Comparison of ENCODE assay signal across 23 cellular contexts in the genomic region with DNA sequence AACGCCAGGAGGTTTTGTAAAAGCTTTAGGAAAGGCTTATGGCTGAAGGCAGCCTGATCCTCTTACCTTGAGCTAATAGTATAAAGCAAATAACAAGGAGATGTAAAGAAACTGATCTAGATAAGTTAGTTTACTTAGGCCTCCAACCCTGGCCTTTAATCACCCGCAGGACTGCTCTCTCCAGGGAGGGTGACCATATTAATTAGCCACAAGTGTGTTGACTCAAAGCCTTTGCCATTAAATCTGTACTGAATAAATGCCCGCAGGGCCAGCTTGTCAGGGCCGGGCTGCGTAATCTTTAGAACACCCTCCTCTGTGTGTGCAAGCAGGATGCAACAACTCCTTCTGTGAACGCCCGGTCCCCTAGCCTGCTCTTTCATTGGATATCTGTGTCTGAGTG. TPM values are rescaled to one million over a fixed set of nuclear protein-coding genes. Genes with fewer than 3 reads are reported as not detected.
"Had no signal": no experiment of that assay in that cellular context is flagged by ENCODE, and none has a peak within 500 bp of the region (broad histone marks: within the 10 kb centered on the region; RNA-seq: fewer than 3 reads in every experiment).

No MANE protein-coding gene starts in this region.

- H3K36me3 Mint-ChIP-seq: type B pancreatic cell had no signal

- H3K4me3 Mint-ChIP-seq: naive thymus-derived CD4-positive, alpha-beta T cell; nephron progenitor cell; stimulated activated effector memory CD8-positive, alpha-beta T cell treated with anti-CD3 and anti-CD28 coated beads, Interleukin-12 subunit alpha, Interleukin-12 subunit beta, amount 100 ng/mL, for 72 hours; type B pancreatic cell had no signal

- H3K9me3 ChIP-seq: heart left ventricle, psoas muscle, right lobe of liver, suprapubic skin, thyroid gland had no signal

- H3K36me3 ChIP-seq: heart left ventricle, right lobe of liver, suprapubic skin, thyroid gland had no signal

- H3K27ac Mint-ChIP-seq: naive thymus-derived CD4-positive, alpha-beta T cell; nephron progenitor cell; stimulated activated effector memory CD8-positive, alpha-beta T cell treated with anti-CD3 and anti-CD28 coated beads, Interleukin-12 subunit alpha, Interleukin-12 subunit beta, amount 100 ng/mL, for 72 hours; type B pancreatic cell had no signal

- H3K27ac ChIP-seq: heart left ventricle, parathyroid adenoma, psoas muscle, right lobe of liver, suprapubic skin, thyroid gland had no signal

- H3K9me3 Mint-ChIP-seq: type B pancreatic cell had no signal

- DNase-seq: dermis blood vessel endothelial cell; heart left ventricle; hippocampal formation; kidney glomerular epithelial cell; mammary epithelial cell; naive thymus-derived CD4-positive, alpha-beta T cell; nephron progenitor cell; psoas muscle; retina; right lobe of liver; stimulated activated CD4-positive, alpha-beta T cell treated with anti-CD3 and anti-CD28 coated beads, Interleukin-4, amount 100 ng/mL, for 1 hour; stimulated activated CD8-positive, alpha-beta memory T cell treated with anti-CD3 and anti-CD28 coated beads, Interleukin-4, amount 100 ng/mL, for 48 hours; stimulated activated naive CD8-positive, alpha-beta T cell treated with anti-CD3 and anti-CD28 coated beads, Interleukin-15, Interleukin-2, amounts not matched to agents 100 U/mL and 50 U/mL, for 24 hours; thyroid gland had no signal

- H3K4me1 ChIP-seq: heart left ventricle, parathyroid adenoma, psoas muscle, right lobe of liver, suprapubic skin, thyroid gland had no signal

- ATAC-seq: esophagus mucosa; heart left ventricle; left lobe of liver; naive thymus-derived CD4-positive, alpha-beta T cell; psoas muscle; right lobe of liver; stimulated activated effector memory CD8-positive, alpha-beta T cell treated with anti-CD3 and anti-CD28 coated beads, Interleukin-12 subunit alpha, Interleukin-12 subunit beta, amount 100 ng/mL, for 72 hours; stimulated activated naive CD8-positive, alpha-beta T cell treated with anti-CD3 and anti-CD28 coated beads, Interleukin-15, Interleukin-2, amounts not matched to agents 100 U/mL and 50 U/mL, for 24 hours had no signal

- H3K4me3 ChIP-seq: heart left ventricle, psoas muscle, right lobe of liver, suprapubic skin, thyroid gland had no signal

- H3K4me1 Mint-ChIP-seq: stimulated activated effector memory CD8-positive, alpha-beta T cell treated with anti-CD3 and anti-CD28 coated beads, Interleukin-12 subunit alpha, Interleukin-12 subunit beta, amount 100 ng/mL, for 72 hours had no signal

RNA-seq across cellular contexts. Expression of a gene that starts 6.1 kb away (rescaled TPM):
- total RNA-seq: dermis blood vessel endothelial cell, endothelial cell of umbilical vein, fibroblast of lung, glomerular endothelial cell, psoas muscle had no signal
- polyA plus RNA-seq: endothelial cell of umbilical vein, fibroblast of lung, heart left ventricle had no signal
